In genomic region chr9:99042620-99043019, GRCh38 we compare ENCODE assay signal across 24 cellular contexts.
"Had no signal": no experiment of that assay in that cellular context is flagged by ENCODE, and none has a peak within 500 bp of the region (broad histone marks: within the 10 kb centered on the region; RNA-seq: fewer than 3 reads in every experiment).

No MANE protein-coding gene starts in this region.

- H3K9me3 ChIP-seq: mucosa of descending colon, ovary, right lobe of liver, uterus had no signal

- H3K27me3 ChIP-seq: ovary, right atrium auricular region, right lobe of liver, tibial nerve, uterus had no signal

- H3K36me3 ChIP-seq: left lung, ovary, right lobe of liver, uterus had no signal

- H3K27ac ChIP-seq: left lung, ovary, right atrium auricular region, right lobe of liver, tibial nerve, uterus had no signal

- H3K4me3 ChIP-seq: left lung, lung, mucosa of descending colon, ovary, right atrium auricular region, right lobe of liver, smooth muscle cell, tibial nerve, uterus had no signal

- DNase-seq: hypothalamus; immature natural killer cell; kidney; left colon; left lung; midbrain; mucosa of descending colon; naive thymus-derived CD4-positive, alpha-beta T cell; ovary; right lobe of liver; stimulated activated CD4-positive, alpha-beta T cell treated with anti-CD3 and anti-CD28 coated beads, Interleukin-1b, Interleukin-23, amount 100 ng/mL, for 48 hours; stimulated activated CD4-positive, alpha-beta T cell treated with anti-CD3 and anti-CD28 coated beads, Interleukin-2, amount 100 ng/mL, for 48 hours; stimulated activated CD4-positive, alpha-beta T cell treated with anti-CD3 and anti-CD28 coated beads, Interleukin-4, amount 100 ng/mL, for 4 hours; stimulated activated CD8-positive, alpha-beta memory T cell treated with anti-CD3 and anti-CD28 coated beads, Interleukin-4, amount 100 ng/mL, for 48 hours; stimulated activated naive CD4-positive, alpha-beta T cell treated with Interleukin-2 at 50 U/mL for 16 hours; stimulated activated naive CD8-positive, alpha-beta T cell treated with anti-CD3 and anti-CD28 coated beads, Interleukin-15, amount 100 ng/mL, for 72 hours; substantia nigra; uterus had no signal

- ATAC-seq: left colon; left lung; mucosa of descending colon; naive thymus-derived CD4-positive, alpha-beta T cell; natural killer cell treated with Interleukin-12 subunit alpha and Interleukin-12 subunit beta and Interleukin-15 and Interleukin-18, amount 100 ng/mL, for 72 hours; right lobe of liver; stimulated activated memory B cell treated with anti-CD40 and anti-IgM and Interleukin-4, amounts not matched to agents 10 μg/mL and 1 μg/mL and 100 μg/mL, for 72 hours; stimulated activated naive CD8-positive, alpha-beta T cell treated with anti-CD3 and anti-CD28 coated beads, Interleukin-15, amount 100 ng/mL, for 72 hours had no signal

- H3K4me1 ChIP-seq: right lobe of liver, uterus had no signal

- H3K4me2 ChIP-seq: smooth muscle cell had no signal
